Comparison of ENCODE assay signal across 8 cellular contexts in genomic region chr11:59145534-59145933, GRCh38. TPM values are rescaled to one million over a fixed set of nuclear protein-coding genes. Genes with fewer than 3 reads are reported as not detected.
DNase-seq lines count a peak whose midpoint lies in the region; ATAC-seq and TF ChIP-seq lines count a peak whose summit lies in the region.

No MANE protein-coding gene starts in this region.

- peak overlapping the region; percentile 86 for H3K4me3 Mint-ChIP-seq in WTC11

- no peak for ATAC-seq in WTC11
- ATAC-seq in HG03108 (IDR thresholded peaks at IDR 0.05; ENCODE audit: unreplicated experiment), result no peak
- no peak for ATAC-seq in HG03565 (IDR thresholded peaks at IDR 0.05; ENCODE audit: unreplicated experiment)

- no peak for TF ChIP-seq CTCF in A673 (conservative IDR thresholded peaks at IDR 0.05; ENCODE audit: low read depth, low read length)
- no peak for TF ChIP-seq CTCF in HEK293 (tag by site-specific recombination; IDR thresholded peaks at IDR 0.05)
- TF ChIP-seq CTCF in WTC11 (IDR thresholded peaks at IDR 0.05), result no peak
- TF ChIP-seq CTCF in kidney epithelial cell (IDR thresholded peaks at IDR 0.05; ENCODE audit: insufficient read depth, low read length, poor library complexity, severe bottlenecking), result no peak

- H3K4me3 ChIP-seq in A673 (ENCODE audit: low read depth, low read length, poor library complexity, severe bottlenecking), result peak overlapping the region; percentile 68
- peak overlapping the region; percentile 45 for H3K4me3 ChIP-seq in HEK293 (ENCODE audit: low read depth, low read length)
- H3K4me3 ChIP-seq in kidney epithelial cell (ENCODE audit: low read depth, low read length), result peak overlapping the region; percentile 52

- H3K9me3 ChIP-seq in A673 (ENCODE audit: low read depth, low read length, poor library complexity, severe bottlenecking) (no peaks in the 10 kb centered on the region), HEK293 (ENCODE audit: control insufficient read depth, insufficient read depth, low read depth, low read length) (no peaks in the 10 kb centered on the region)

- peaks cover 13% of the 10 kb centered on the region for H3K27me3 Mint-ChIP-seq in WTC11 (ENCODE audit: low read depth)

- H3K27ac Mint-ChIP-seq in WTC11, result no peak overlapping the region

- DNase-seq in A673 (ENCODE audit: low spot score) (peak; percentile 3), WTC11 (ENCODE audit: low spot score) (no peak), kidney epithelial cell (ENCODE audit: low read depth) (no peak), NCI-H1694 (lab: John Stamatoyannopoulos, UW) (no peak), dermis blood vessel endothelial cell (no peak)

- H3K9me3 Mint-ChIP-seq in WTC11, result peaks cover 5% of the 10 kb centered on the region; the same call in 1 of the 2 replicates

- CTCF ChIA-PET in A673 (lab: Charles Lee), result interaction anchor here (0.6 to 1.7 kb wide), 3 partner anchors 8 to 26 kb away, joined by 6 to 11 read pairs (median 8); partner anchors contain the start of gene DTX4
- CTCF ChIA-PET in HEK293 (lab: Yijun Ruan, JAX), result interaction anchor here (0.9 to 5.3 kb wide), 4 partner anchors 9 to 26 kb away, joined by 7 to 37 read pairs (median 9); partner anchors contain the start of gene DTX4
- CTCF ChIA-PET in WTC11 (lab: Charles Lee), result interaction anchor here (0.6 to 4.7 kb wide), 12 partner anchors 10 to 245 kb away, joined by 3 to 46 read pairs (median 9); partner anchors contain the start of genes DTX4 and FAM111B

- peaks cover 28% of the 10 kb centered on the region for H3K36me3 ChIP-seq in A673 (ENCODE audit: insufficient read depth, low read length, poor library complexity, severe bottlenecking)
- no peaks in the 10 kb centered on the region for H3K36me3 ChIP-seq in HEK293 (ENCODE audit: control insufficient read depth in 2 of 2, insufficient read depth in 1 of 2, low read length in 2 of 2)
- H3K36me3 ChIP-seq in kidney epithelial cell (ENCODE audit: control insufficient read depth, insufficient read depth, low read length), result no peaks in the 10 kb centered on the region

- intact Hi-C loops in A673 (cut with micrococcal nuclease; ENCODE audit: unreplicated experiment), result no loop called here

- H3K4me1 ChIP-seq in A673 (ENCODE audit: insufficient read depth, low read length, poor library complexity, severe bottlenecking) (peaks cover 22% of the 10 kb centered on the region), HEK293 (ENCODE audit: control insufficient read depth, insufficient read depth, low read length) (no peaks in the 10 kb centered on the region)

- H3K27ac ChIP-seq in A673 (ENCODE audit: low read depth, low read length, poor library complexity, severe bottlenecking), result peak overlapping the region; percentile 80
- no peak overlapping the region for H3K27ac ChIP-seq in HEK293 (ENCODE audit: extremely low read depth, low read depth, low read length)

- BruUV-seq in A673 (replicated peaks; lab: Mats Ljungman, UMichigan), result no TSS peak

- POLR2A ChIA-PET in A673 (lab: Charles Lee; ENCODE audit: low non-redundant PET), result no interaction called here
- POLR2A ChIA-PET in HEK293 (lab: Yijun Ruan, JAX), result no interaction called here
- POLR2A ChIA-PET in WTC11 (lab: Charles Lee), result interaction anchor here (0.9 to 1.5 kb wide), 3 partner anchors 13 to 41 kb away, joined by 4 to 5 read pairs (median 4); no protein-coding TSS in a partner anchor

- no peaks in the 10 kb centered on the region for H3K27me3 ChIP-seq in A673 (replicated peaks; ENCODE audit: insufficient read depth, low read depth, low read length, poor library complexity)
- H3K27me3 ChIP-seq in kidney epithelial cell (ENCODE audit: control insufficient read depth, insufficient read depth, low read length), result no peaks in the 10 kb centered on the region

- H3K36me3 Mint-ChIP-seq in WTC11, result peaks cover 22% of the 10 kb centered on the region

- H3K4me1 Mint-ChIP-seq in WTC11, result peaks cover 42% of the 10 kb centered on the region

TF ChIP-seq in HEK293, 187 proteins besides CTCF, POLR2A, EP300 and RAD21:
- TF ChIP-seq ZNF629 (tag by site-specific recombination; IDR thresholded peaks at IDR 0.05), result no peak

TF ChIP-seq in WTC11, 78 proteins besides CTCF, POLR2A, EP300 and RAD21 (continues in another document):
- TF ChIP-seq ZNF138 (CRISPR knock-in tag; conservative IDR thresholded peaks at IDR 0.05) (no peak), EMX1 (CRISPR knock-in tag; IDR thresholded peaks at IDR 0.05) (no peak), NFYB (CRISPR knock-in tag; conservative IDR thresholded peaks at IDR 0.05; ENCODE audit: low read depth) (no peak), ZNF512 (CRISPR knock-in tag; IDR thresholded peaks at IDR 0.05; ENCODE audit: borderline replicate concordance) (no peak), GRHL2 (CRISPR knock-in tag; IDR thresholded peaks at IDR 0.05; ENCODE audit: insufficient replicate concordance, severe bottlenecking) (no peak), E2F4 (CRISPR knock-in tag; IDR thresholded peaks at IDR 0.05; ENCODE audit: borderline replicate concordance, low read depth) (no peak), USF2 (CRISPR knock-in tag; IDR thresholded peaks at IDR 0.05) (no peak), OVOL2 (CRISPR knock-in tag; IDR thresholded peaks at IDR 0.05; ENCODE audit: borderline replicate concordance) (no peak), CREB1 (CRISPR knock-in tag; IDR thresholded peaks at IDR 0.05) (no peak), ATF6 (CRISPR knock-in tag; IDR thresholded peaks at IDR 0.05) (no peak), TEAD1 (CRISPR knock-in tag; IDR thresholded peaks at IDR 0.05) (no peak), CBFB (CRISPR knock-in tag; IDR thresholded peaks at IDR 0.05; ENCODE audit: low read depth) (no peak)

RNA-seq across cellular contexts. Expression of gene FAM111A, which starts 2.9 kb away (rescaled TPM):
- 47.7 and 54.8 TPM in 2 replicates for total RNA-seq in A673 (2021)
- total RNA-seq in WTC11 (2021), result 18.8 to 24.4 TPM (median 22.0 TPM) in 3 replicates
- total RNA-seq in kidney epithelial cell, result 22.2 and 27.2 TPM in 2 replicates
- total RNA-seq in dermis blood vessel endothelial cell, result 87.0 and 103 TPM in 2 replicates

RNA-seq across cellular contexts. Expression of gene DTX4, which starts 26.4 kb away (rescaled TPM):
- total RNA-seq in A673 (2021), result 1.9 and 2.0 TPM in 2 replicates
- 12.3 to 15.5 TPM (median 12.8 TPM) in 3 replicates for total RNA-seq in WTC11 (2021)
- 7.4 and 9.1 TPM in 2 replicates for total RNA-seq in kidney epithelial cell
- total RNA-seq in dermis blood vessel endothelial cell, result 28.1 and 32.9 TPM in 2 replicates

RNA-seq across cellular contexts. Expression of gene FAM111B, which starts 38.5 kb away (rescaled TPM):
- 41.5 and 50.1 TPM in 2 replicates for total RNA-seq in A673 (2021)
- 16.3 to 25.5 TPM (median 17.7 TPM) in 3 replicates for total RNA-seq in WTC11 (2021)
- total RNA-seq in kidney epithelial cell, result 3.2 and 3.8 TPM in 2 replicates
- total RNA-seq in dermis blood vessel endothelial cell, result 20.6 and 37.6 TPM in 2 replicates

RNA-seq across cellular contexts. Expression of gene GLYATL1B, which starts 59.4 kb away (rescaled TPM):
- total RNA-seq in A673 (2021) (not detected in 2 replicates), WTC11 (2021) (0.21 TPM in 1 of 3 replicates, not detected in the others), kidney epithelial cell (not detected in 2 replicates), dermis blood vessel endothelial cell (not detected in 2 replicates)
